In genomic region chr4:107857741-107858140, GRCh38 we compare ENCODE assay signal across 28 cellular contexts. TPM values are rescaled to one million over a fixed set of nuclear protein-coding genes. Genes with fewer than 3 reads are reported as not detected.
DNase-seq lines count a peak whose midpoint lies in the region; ATAC-seq, FAIRE-seq and TF ChIP-seq lines count a peak whose summit lies in the region.
"Had no signal": no experiment of that assay in that cellular context is flagged by ENCODE, and none has a peak within 500 bp of the region (broad histone marks: within the 10 kb centered on the region; RNA-seq: fewer than 3 reads in every experiment).

No MANE protein-coding gene starts in this region.

- no peak overlapping the region for H3K4me2 ChIP-seq in astrocyte (ENCODE audit: low read length)
- H3K4me2 ChIP-seq: BLaER1, KMS-11 had no signal

- H3K4me3 ChIP-seq in HAP-1: no peak overlapping the region
- H3K4me3 ChIP-seq in astrocyte (ENCODE audit: insufficient read depth, low read depth, low read length): no peak overlapping the region
- H3K4me3 ChIP-seq: BLaER1 had no signal

- POLR2A ChIA-PET in activated CD8-positive, alpha-beta T cell treated with anti-CD3 and anti-CD28 coated beads for 36 hours (lab: Charles Lee): no interaction called here

- peaks cover 3% of the 10 kb centered on the region for H3K9me3 Mint-ChIP-seq in astrocyte (ENCODE audit: unreplicated experiment)
- H3K9me3 Mint-ChIP-seq in nephron: no peaks in the 10 kb centered on the region
- H3K9me3 Mint-ChIP-seq in activated CD8-positive, alpha-beta T cell treated with anti-CD3 and anti-CD28 coated beads for 36 hours: no peaks in the 10 kb centered on the region
- H3K9me3 Mint-ChIP-seq: CD4-positive, alpha-beta memory T cell had no signal

- H3K36me3 Mint-ChIP-seq in astrocyte (ENCODE audit: low read depth, unreplicated experiment) (peaks cover 8% of the 10 kb centered on the region), nephron (ENCODE audit: low read depth) (no peaks in the 10 kb centered on the region)
- H3K36me3 Mint-ChIP-seq in activated CD8-positive, alpha-beta T cell treated with anti-CD3 and anti-CD28 coated beads for 36 hours (ENCODE audit: low read depth): no peaks in the 10 kb centered on the region
- H3K36me3 Mint-ChIP-seq: CD4-positive, alpha-beta memory T cell had no signal

- no peak overlapping the region for H2AFZ ChIP-seq in astrocyte (ENCODE audit: low read depth, low read length)

- no peak for ATAC-seq in Right ventricle myocardium inferior
- no peak for ATAC-seq in left cardiac atrium
- no peak for ATAC-seq in GM21367 (IDR thresholded peaks at IDR 0.05; ENCODE audit: unreplicated experiment)
- ATAC-seq in activated CD8-positive, alpha-beta T cell treated with anti-CD3 and anti-CD28 coated beads for 36 hours: no peak
- ATAC-seq in HG03469 (IDR thresholded peaks at IDR 0.05; ENCODE audit: unreplicated experiment): no peak

- no peak overlapping the region for H3K27ac ChIP-seq in astrocyte (ENCODE audit: low read depth, low read length)
- H3K27ac ChIP-seq: 22Rv1, BLaER1, KMS-11 had no signal

- FAIRE-seq in astrocyte (lab: Jason Lieb, UNC): no peak
- FAIRE-seq: G401.6, GM12892, GM18507, H54, HTR-8/SVneo, RCC 7860 had no signal

- peaks cover 15% of the 10 kb centered on the region for H3K79me2 ChIP-seq in astrocyte (ENCODE audit: insufficient read depth, low read length)

- TF ChIP-seq CTCF in astrocyte (IDR thresholded peaks at IDR 0.05; ENCODE audit: insufficient read depth, low read depth, low read length) (no peak), nephron (IDR thresholded peaks at IDR 0.05; ENCODE audit: unreplicated experiment in 3 of 3) (no peak)
- TF ChIP-seq CTCF in activated CD8-positive, alpha-beta T cell treated with anti-CD3 and anti-CD28 coated beads for 36 hours (IDR thresholded peaks at IDR 0.05): no peak

- H3K4me1 Mint-ChIP-seq in astrocyte (ENCODE audit: low read depth, unreplicated experiment) (peaks cover 25% of the 10 kb centered on the region), nephron (peaks cover 45% of the 10 kb centered on the region)
- H3K4me1 Mint-ChIP-seq in activated CD8-positive, alpha-beta T cell treated with anti-CD3 and anti-CD28 coated beads for 36 hours (ENCODE audit: low read depth): peaks cover 4% of the 10 kb centered on the region

- H3K27me3 Mint-ChIP-seq in astrocyte (ENCODE audit: low read depth, unreplicated experiment): no peaks in the 10 kb centered on the region
- H3K27me3 Mint-ChIP-seq in nephron (ENCODE audit: low read depth): no peaks in the 10 kb centered on the region
- peaks cover 23% of the 10 kb centered on the region for H3K27me3 Mint-ChIP-seq in activated CD8-positive, alpha-beta T cell treated with anti-CD3 and anti-CD28 coated beads for 36 hours

- H3K4me3 Mint-ChIP-seq in astrocyte (ENCODE audit: unreplicated experiment) (no peak overlapping the region), nephron (no peak overlapping the region)
- H3K4me3 Mint-ChIP-seq in activated CD8-positive, alpha-beta T cell treated with anti-CD3 and anti-CD28 coated beads for 36 hours: no peak overlapping the region
- H3K4me3 Mint-ChIP-seq: CD4-positive, alpha-beta memory T cell had no signal

- CTCF ChIA-PET in activated CD8-positive, alpha-beta T cell treated with anti-CD3 and anti-CD28 coated beads for 36 hours (lab: Charles Lee): no interaction called here

- H3K36me3 ChIP-seq in HAP-1 (replicated peaks) (peaks cover 2% of the 10 kb centered on the region), astrocyte (ENCODE audit: insufficient read depth, low read length) (peaks cover 3% of the 10 kb centered on the region)
- H3K36me3 ChIP-seq: BLaER1 had no signal

- peaks cover 4% of the 10 kb centered on the region for H4K20me1 ChIP-seq in astrocyte (ENCODE audit: insufficient read depth, low read length)
- H4K20me1 ChIP-seq: BLaER1 had no signal

- H3K9me3 ChIP-seq in HAP-1 (no peaks in the 10 kb centered on the region), astrocyte (ENCODE audit: insufficient read depth, low read depth, low read length) (no peaks in the 10 kb centered on the region)
- H3K9me3 ChIP-seq: BLaER1 had no signal

- intact Hi-C loops in Right ventricle myocardium inferior (cut with DNase I) (no loop called here), left cardiac atrium (cut with DNase I) (no loop called here)
- intact Hi-C loops in activated CD8-positive, alpha-beta T cell treated with anti-CD3 and anti-CD28 coated beads for 36 hours (cut with micrococcal nuclease): no loop called here

- no peak overlapping the region for H3K9ac ChIP-seq in astrocyte (ENCODE audit: low read length)
- H3K9ac ChIP-seq: BLaER1, KMS-11 had no signal

- H3K27me3 ChIP-seq in HAP-1 (ENCODE audit: low read depth) (no peaks in the 10 kb centered on the region), astrocyte (ENCODE audit: insufficient read depth, low read length) (no peaks in the 10 kb centered on the region)
- H3K27me3 ChIP-seq: BLaER1 had no signal

- peak; percentile 40 for DNase-seq in Right ventricle myocardium inferior (ENCODE audit: missing footprints)
- no peak for DNase-seq in left cardiac atrium
- peak; percentile 86 to 92 for DNase-seq in HAP-1 (ENCODE audit: low spot score in 2 of 2)
- DNase-seq in astrocyte (ENCODE audit: low read depth): no peak
- no peak for DNase-seq in activated CD8-positive, alpha-beta T cell treated with anti-CD3 and anti-CD28 coated beads for 36 hours
- DNase-seq: ACHN; Calu3; CD4-positive, alpha-beta memory T cell; DMS153; IMR-90; NCI-H1105; NCI-H1694; NCI-H2081 treated with DMSO at 0.1 percent for 48 hours; NCI-H2171 treated with DMSO at 0.1 percent for 48 hours; NCI-H524 treated with DMSO at 0.1 percent for 48 hours; OCI-M1 had no signal

- H3K4me1 ChIP-seq in HAP-1 (peaks cover 60% of the 10 kb centered on the region), astrocyte (ENCODE audit: insufficient read depth, low read length) (peaks cover 3% of the 10 kb centered on the region)
- H3K4me1 ChIP-seq: BLaER1 had no signal

- peak overlapping the region; percentile 82 for H3K27ac Mint-ChIP-seq in astrocyte (ENCODE audit: unreplicated experiment)
- H3K27ac Mint-ChIP-seq in nephron: peak overlapping the region in 2 of 3 experiments; percentile 23 to 32
- no peak overlapping the region for H3K27ac Mint-ChIP-seq in activated CD8-positive, alpha-beta T cell treated with anti-CD3 and anti-CD28 coated beads for 36 hours
- H3K27ac Mint-ChIP-seq: CD4-positive, alpha-beta memory T cell had no signal

- in situ Hi-C loops in HAP-1 (cut with MboI; ENCODE audit: low sequenced_read_pairs): loop anchor here (10.0 kb wide), 1 partner anchor 57 kb away; no protein-coding TSS in a partner anchor

RNA-seq across cellular contexts. Expression of gene SGMS2, which starts 33.0 kb away (rescaled TPM):
- 23.2 TPM for total RNA-seq in Right ventricle myocardium inferior
- total RNA-seq in left cardiac atrium: 10 to 100 TPM; 27.5 to 39.6 TPM
- total RNA-seq in astrocyte: 48.1 and 48.3 TPM in 2 replicates
- total RNA-seq in activated CD8-positive, alpha-beta T cell treated with anti-CD3 and anti-CD28 coated beads for 36 hours: under 1 TPM; 0.14 to 0.40 TPM

Comparison
In these comparisons a context has a peak if more than half of its experiments do, and no peak if none do; other contexts are left out.
1. DNase-seq: peak in Right ventricle myocardium inferior (single experiment) and HAP-1 (2 of 2); none in left cardiac atrium (single experiment), astrocyte (single experiment) and activated CD8-positive, alpha-beta T cell treated with anti-CD3 and anti-CD28 coated beads for 36 hours (single experiment).
2. RNA of gene SGMS2, which starts 33.0 kb away (total RNA-seq): 48.1 to 48.3 TPM in astrocyte, 27.5 to 39.6 TPM in left cardiac atrium and 23.2 TPM in Right ventricle myocardium inferior (single experiment); 0.14 to 0.40 TPM in activated CD8-positive, alpha-beta T cell treated with anti-CD3 and anti-CD28 coated beads for 36 hours; every median in the first group is over 10 times any median in the second.